11 cellular contexts compared by ENCODE assay signal in the genomic region with DNA sequence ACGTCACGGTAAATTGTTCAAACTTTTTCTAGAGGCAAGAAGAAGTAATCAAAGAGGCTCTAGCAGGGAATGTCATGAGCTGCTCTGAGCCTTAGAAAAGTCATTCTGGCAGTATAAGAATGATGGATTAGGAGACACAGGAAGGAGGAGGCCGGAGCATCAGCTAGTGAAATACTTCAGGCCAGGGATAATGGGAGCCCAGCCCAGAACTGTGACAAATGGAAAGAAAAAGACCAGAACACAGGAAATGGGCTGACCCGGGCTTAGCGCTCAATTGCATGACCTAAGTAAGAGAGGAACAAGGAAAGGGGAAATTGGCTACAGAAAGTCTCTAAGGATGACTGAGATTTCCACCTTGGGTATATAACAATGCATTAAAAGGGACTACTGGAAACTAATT.
DNase-seq lines count a peak whose midpoint lies in the region; ATAC-seq and TF ChIP-seq lines count a peak whose summit lies in the region.
"Had no signal": no experiment of that assay in that cellular context is flagged by ENCODE, and none has a peak within 500 bp of the region (broad histone marks: within the 10 kb centered on the region; RNA-seq: fewer than 3 reads in every experiment).

No MANE protein-coding gene starts in this region.

- H3K79me2 ChIP-seq in hepatocyte, result peaks cover 43% of the 10 kb centered on the region

- intact Hi-C loops in gastrocnemius medialis (cut with DNase I; ENCODE audit: low total_unique reads), result no loop called here

- H3K4me2 ChIP-seq in hepatocyte, result no peak overlapping the region

- H2AFZ ChIP-seq in hepatocyte, result no peak overlapping the region

- peak; percentile 37 for DNase-seq in BJ (ENCODE audit: low read depth)
- DNase-seq in brain microvascular endothelial cell, result peak; percentile 4
- DNase-seq in hepatocyte (ENCODE audit: low spot score), result peak; percentile 51
- no peak for DNase-seq in gastrocnemius medialis
- no peak for DNase-seq in NCI-H510A treated with DMSO at 0.1 percent for 48 hours (lab: John Stamatoyannopoulos, UW)
- no peak for DNase-seq in germinal center (ENCODE audit: low spot score)
- DNase-seq: NCI-H510A; stimulated activated naive CD8-positive, alpha-beta T cell treated with anti-CD3 and anti-CD28 coated beads, Interleukin-15, amount 100 ng/mL, for 72 hours had no signal

- ATAC-seq in gastrocnemius medialis (peak; percentile 38 to 43), HG02571 (IDR thresholded peaks at IDR 0.05; ENCODE audit: unreplicated experiment) (no peak), GM19452 (IDR thresholded peaks at IDR 0.05; ENCODE audit: unreplicated experiment) (no peak)
- ATAC-seq: HCT116; stimulated activated naive CD8-positive, alpha-beta T cell treated with anti-CD3 and anti-CD28 coated beads, Interleukin-15, amount 100 ng/mL, for 72 hours had no signal

- POLR2A ChIA-PET in BJ (lab: Charles Lee), result no interaction called here

- WGBS in hepatocyte (ENCODE audit: low lambda C conversion rate, missing lambda C conversion rate), result 48% methylated on average over 5 of the region's 5 CpGs

- H3K4me1 ChIP-seq in hepatocyte (ENCODE audit: insufficient read depth), result peaks cover 7% of the 10 kb centered on the region
- H3K4me1 ChIP-seq in gastrocnemius medialis, result peaks cover 13 to 31% of the 10 kb centered on the region in 2 donors

- TF ChIP-seq POLR2A in gastrocnemius medialis (IDR thresholded peaks at IDR 0.05), result no peak

- H3K27ac ChIP-seq in brain microvascular endothelial cell (no peak overlapping the region), hepatocyte (peak overlapping the region; percentile 55), gastrocnemius medialis (peak overlapping the region in 3 of 4 donors; percentile 10 to 44 (median 18))

- in situ Hi-C loops in brain microvascular endothelial cell (cut with HindIII; ENCODE audit: low pct_ligation_motif_present, low sequenced_read_pairs), result no loop called here
- in situ Hi-C loops in gastrocnemius medialis (cut with MboI; ENCODE audit: low sequenced_read_pairs in 4 of 4), result no loop called here

- no peaks in the 10 kb centered on the region for H4K20me1 ChIP-seq in hepatocyte (ENCODE audit: insufficient read depth, poor library complexity, severe bottlenecking)

- no peaks in the 10 kb centered on the region for H3K9me2 ChIP-seq in hepatocyte (replicated peaks; ENCODE audit: insufficient read depth)

- no peak overlapping the region for H3K4me3 ChIP-seq in BJ (ENCODE audit: low read depth, low read length)
- no peak overlapping the region for H3K4me3 ChIP-seq in brain microvascular endothelial cell (ENCODE audit: low read depth, low read length)
- H3K4me3 ChIP-seq in hepatocyte, result no peak overlapping the region
- H3K4me3 ChIP-seq in gastrocnemius medialis, result no peak overlapping the region

- CTCF ChIA-PET in BJ (lab: Yijun Ruan, JAX), result interaction anchor here (1.2 kb wide), 1 partner anchor 111 kb away, joined by 3 read pairs; no protein-coding TSS in a partner anchor

- H3K27me3 ChIP-seq in BJ (ENCODE audit: control insufficient read depth, insufficient read depth, low read length), result no peaks in the 10 kb centered on the region
- H3K27me3 ChIP-seq in brain microvascular endothelial cell (replicated peaks), result no peaks in the 10 kb centered on the region
- H3K27me3 ChIP-seq in hepatocyte, result no peaks in the 10 kb centered on the region
- H3K27me3 ChIP-seq in gastrocnemius medialis, result no peaks in the 10 kb centered on the region

- no peak for TF ChIP-seq CTCF in BJ (IDR thresholded peaks at IDR 0.05; ENCODE audit: insufficient read depth, low read depth, low read length)
- TF ChIP-seq CTCF in brain microvascular endothelial cell (IDR thresholded peaks at IDR 0.05; ENCODE audit: low read depth, low read length, missing control alignments), result no peak
- no peak for TF ChIP-seq CTCF in hepatocyte (IDR thresholded peaks at IDR 0.05; ENCODE audit: poor library complexity)
- no peak for TF ChIP-seq CTCF in gastrocnemius medialis (IDR thresholded peaks at IDR 0.05 in 4 of 5, conservative IDR thresholded peaks at IDR 0.05 in 1 of 5)

- no peaks in the 10 kb centered on the region for H3K9me3 ChIP-seq in hepatocyte (ENCODE audit: low read depth)
- H3K9me3 ChIP-seq in gastrocnemius medialis, result no peaks in the 10 kb centered on the region

- H3K36me3 ChIP-seq in BJ (ENCODE audit: control insufficient read depth, insufficient read depth, low read length) (no peaks in the 10 kb centered on the region), brain microvascular endothelial cell (replicated peaks) (no peaks in the 10 kb centered on the region), hepatocyte (replicated peaks; ENCODE audit: insufficient read depth, low read depth) (no peaks in the 10 kb centered on the region), gastrocnemius medialis (no peaks in the 10 kb centered on the region)

Comparison
In these comparisons a context has a peak if more than half of its experiments do, and no peak if none do; other contexts are left out.
1. DNase-seq: peak in BJ (single experiment), brain microvascular endothelial cell (single experiment) and hepatocyte (single experiment); none in gastrocnemius medialis (0 of 2), NCI-H510A treated with DMSO at 0.1 percent for 48 hours (single experiment) and germinal center (single experiment).
2. ATAC-seq: peak in gastrocnemius medialis (2 of 2); none in HG02571 (single experiment) and GM19452 (single experiment).